In genomic region chr10:132977807-132978206, GRCh38 we compare ENCODE assay signal across 25 cellular contexts. TPM values are rescaled to one million over a fixed set of nuclear protein-coding genes. Genes with fewer than 3 reads are reported as not detected.
"Had no signal": no experiment of that assay in that cellular context is flagged by ENCODE, and none has a peak within 500 bp of the region (broad histone marks: within the 10 kb centered on the region; RNA-seq: fewer than 3 reads in every experiment).

No MANE protein-coding gene starts in this region.

- H3K9me3 ChIP-seq: adrenal gland, gastrocnemius medialis, heart right ventricle, prostate gland, right atrium auricular region had no signal

- FAIRE-seq: astrocyte, TTC549 had no signal

- ATAC-seq: activated CD8-positive, alpha-beta T cell treated with anti-CD3 and anti-CD28 coated beads, Interleukin-2, amount 10 ng/mL, durations not matched to agents 7 days and 5 days; activated naive CD4-positive, alpha-beta T cell treated with anti-CD3 and anti-CD28 coated beads, Interleukin-2, amount 50 U/mL, for 72 hours; esophagus mucosa; gastrocnemius medialis; heart right ventricle; stimulated activated naive CD8-positive, alpha-beta T cell treated with anti-CD3 and anti-CD28 coated beads, Interleukin-15, Interleukin-2, amounts not matched to agents 100 U/mL and 50 U/mL, for 24 hours had no signal

- DNase-seq: activated CD4-positive, alpha-beta T cell treated with anti-CD3 and anti-CD28 coated beads, Interleukin-2, amount 10 ng/mL, durations not matched to agents 24 days and 14 days; activated CD4-positive, CD25-positive, alpha-beta regulatory T cell; activated CD8-positive, alpha-beta T cell treated with anti-CD3 and anti-CD28 coated beads, Interleukin-2, amount 10 ng/mL, durations not matched to agents 7 days and 5 days; activated T-cell treated with anti-CD3 and anti-CD28 coated beads, Interleukin-2, amount 50 U/mL, for 24 hours; adrenal gland; cerebellar nuclear complex; effector CD4-positive, alpha-beta T cell; gastrocnemius medialis; heart right ventricle; mammary epithelial cell; nephron progenitor cell; occipital lobe; stimulated activated naive CD8-positive, alpha-beta T cell treated with anti-CD3 and anti-CD28 coated beads, Interleukin-15, Interleukin-2, amounts not matched to agents 100 U/mL and 50 U/mL, for 24 hours; substantia nigra; SW 1271; trophoblast cell had no signal

- H3K27ac ChIP-seq: adrenal gland, breast epithelium, gastrocnemius medialis, heart right ventricle, prostate gland, right atrium auricular region had no signal

- H3K36me3 ChIP-seq: adrenal gland, breast epithelium, gastrocnemius medialis, heart right ventricle, prostate gland, right atrium auricular region had no signal

- H3K4me3 ChIP-seq: adrenal gland, breast epithelium, gastrocnemius medialis, heart right ventricle, prostate gland, right atrium auricular region had no signal

- H3K4me1 ChIP-seq: adrenal gland, breast epithelium, gastrocnemius medialis, heart right ventricle, prostate gland had no signal

RNA-seq across cellular contexts. Expression of gene CFAP46, which starts 35.4 kb away (rescaled TPM):
- total RNA-seq: activated CD4-positive, alpha-beta T cell treated with anti-CD3 and anti-CD28 coated beads, Interleukin-2, amount 10 ng/mL, durations not matched to agents 24 days and 14 days; activated CD8-positive, alpha-beta T cell treated with anti-CD3 and anti-CD28 coated beads, Interleukin-2, amount 10 ng/mL, durations not matched to agents 7 days and 5 days; myocyte; skeletal muscle tissue had no signal
- polyA plus RNA-seq: mammary epithelial cell had no signal
